Comparison of ENCODE assay signal across 8 cellular contexts in the genomic region with DNA sequence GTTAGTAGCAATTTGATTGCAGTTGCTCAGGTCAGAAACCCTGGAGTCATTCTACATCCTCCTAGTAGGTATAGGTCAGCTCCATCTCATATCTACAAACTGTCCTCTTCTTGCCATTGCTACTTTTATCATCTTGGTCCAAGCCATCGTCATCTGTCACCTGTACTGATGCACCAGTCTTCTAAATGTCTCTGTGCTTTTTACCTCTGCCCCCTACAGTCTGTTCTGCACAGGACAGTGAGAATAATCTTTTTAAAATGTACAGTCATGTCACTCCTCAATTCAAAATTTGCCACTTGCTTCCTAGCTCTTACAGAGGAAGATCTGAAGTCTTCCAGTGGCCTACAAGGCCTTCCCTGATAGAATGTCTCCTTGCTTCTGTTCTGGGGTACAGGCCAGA. TPM values are rescaled to one million over a fixed set of nuclear protein-coding genes. Genes with fewer than 3 reads are reported as not detected.
A peak's percentile ranks its signal among the peaks of the same experiment; 100 is the strongest.
DNase-seq lines count a peak whose midpoint lies in the region; ATAC-seq and TF ChIP-seq lines count a peak whose summit lies in the region.

No MANE protein-coding gene starts in this region.

- H2AFZ ChIP-seq in neural progenitor cell (replicated peaks): no peak overlapping the region

- DNase-seq in NOMO-1 treated with DMSO at 0.1 percent for 48 hours (lab: John Stamatoyannopoulos, UW; ENCODE audit: unreplicated experiment) (peak; percentile 20), NOMO-1 treated with dmso at 0.1 percent for 144 hours (lab: John Stamatoyannopoulos, UW; ENCODE audit: unreplicated experiment) (no peak), SK-MEL-5 (ENCODE audit: low read depth, low spot score) (peak; percentile 76), neural progenitor cell (ENCODE audit: low spot score) (no peak), NCI-H774 (lab: John Stamatoyannopoulos, UW) (no peak), KG1 (lab: John Stamatoyannopoulos, UW) (no peak)

- H3K36me3 ChIP-seq in neural progenitor cell: no peaks in the 10 kb centered on the region

- TF ChIP-seq CTCF in neural progenitor cell (IDR thresholded peaks at IDR 0.05): peak; percentile 11

- no peaks in the 10 kb centered on the region for H3F3A ChIP-seq in neural progenitor cell (ENCODE audit: low read depth)

- peaks cover 4% of the 10 kb centered on the region for H3K9me3 Mint-ChIP-seq in neural progenitor cell

- H3K9me3 ChIP-seq in neural progenitor cell (ENCODE audit: low read depth): no peaks in the 10 kb centered on the region

- H3K4me3 ChIP-seq in neural progenitor cell: no peak overlapping the region

- no peak overlapping the region for H3K27ac Mint-ChIP-seq in neural progenitor cell

- no peaks in the 10 kb centered on the region for H3K79me2 ChIP-seq in neural progenitor cell (ENCODE audit: low read depth)

- peaks cover 40% of the 10 kb centered on the region for H3K36me3 Mint-ChIP-seq in neural progenitor cell

- H3K4me1 ChIP-seq in neural progenitor cell: no peaks in the 10 kb centered on the region

- H4K20me1 ChIP-seq in neural progenitor cell (ENCODE audit: low read depth): no peaks in the 10 kb centered on the region

- no peaks in the 10 kb centered on the region for H3K27me3 ChIP-seq in neural progenitor cell

- H3K27me3 Mint-ChIP-seq in neural progenitor cell (ENCODE audit: insufficient read depth, low read depth): no peaks in the 10 kb centered on the region

- no peaks in the 10 kb centered on the region for H3K4me1 Mint-ChIP-seq in neural progenitor cell

- H3K4me3 Mint-ChIP-seq in neural progenitor cell: no peak overlapping the region

- H3K4me2 ChIP-seq in neural progenitor cell: no peak overlapping the region

- ATAC-seq in HG02678 (IDR thresholded peaks at IDR 0.05; ENCODE audit: unreplicated experiment) (peak; percentile 69), GM18498 (IDR thresholded peaks at IDR 0.05; ENCODE audit: unreplicated experiment) (no peak)

- no peak overlapping the region for H3K27ac ChIP-seq in neural progenitor cell

- H3K9ac ChIP-seq in neural progenitor cell: no peak overlapping the region

- in situ Hi-C loops in SK-MEL-5 (cut with HindIII; ENCODE audit: low pct_unique_long_range_greater_than_20kb, low sequenced_read_pairs): no loop called here

RNA-seq across cellular contexts. Expression of a gene that starts 6.8 kb away (rescaled TPM):
- 158 and 162 TPM in 2 replicates for total RNA-seq in SK-MEL-5 (2014; rRNA removed; shearing (Covaris generic))
- 97.0 and 158 TPM in 2 replicates for polyA plus RNA-seq in SK-MEL-5 (2015; cell fraction: cytosol; rRNA removed)
- 193 and 224 TPM in 2 replicates for polyA plus RNA-seq in SK-MEL-5 (2015; cell fraction: nucleus; rRNA removed)
- 24.3 and 56.3 TPM in 2 replicates for total RNA-seq in neural progenitor cell (ENCODE audit: low replicate concordance)

RNA-seq across cellular contexts. Expression of a gene that starts 52.9 kb away (rescaled TPM):
- 348 and 356 TPM in 2 replicates for total RNA-seq in SK-MEL-5 (2014; rRNA removed; shearing (Covaris generic))
- 181 and 233 TPM in 2 replicates for polyA plus RNA-seq in SK-MEL-5 (2015; cell fraction: cytosol; rRNA removed)
- 83.7 and 135 TPM in 2 replicates for polyA plus RNA-seq in SK-MEL-5 (2015; cell fraction: nucleus; rRNA removed)
- total RNA-seq in neural progenitor cell (ENCODE audit: low replicate concordance): 151 and 213 TPM in 2 replicates

Comparison
In these comparisons a context has a peak if more than half of its experiments do, and no peak if none do; other contexts are left out.
1. DNase-seq: peak in NOMO-1 treated with DMSO at 0.1 percent for 48 hours (single experiment) and SK-MEL-5 (single experiment); none in NOMO-1 treated with dmso at 0.1 percent for 144 hours (single experiment), neural progenitor cell (single experiment), NCI-H774 (single experiment) and KG1 (single experiment).